8 cellular contexts compared by ENCODE assay signal in genomic region chr3:64684715-64685261, GRCh38. TPM values are rescaled to one million over a fixed set of nuclear protein-coding genes. Genes with fewer than 3 reads are reported as not detected.
DNase-seq lines count a peak whose midpoint lies in the region; ATAC-seq and TF ChIP-seq lines count a peak whose summit lies in the region.

No MANE protein-coding gene starts in this region.

- in situ Hi-C loops in HAP-1 (cut with MboI; ENCODE audit: low sequenced_read_pairs): no loop called here

- peaks cover 15% of the 10 kb centered on the region for H3K4me1 ChIP-seq in HAP-1

- DNase-seq in HAP-1 (ENCODE audit: low spot score in 2 of 2): no peak
- peak; percentile 54 to 74 for DNase-seq in cardiac fibroblast (ENCODE audit: low read depth in 2 of 2)
- peak; percentile 91 for DNase-seq in islet precursor cell
- DNase-seq in skeletal muscle cell (ENCODE audit: low read depth): peak; percentile 34
- no peak for DNase-seq in H4 (ENCODE audit: low spot score)
- DNase-seq in dedifferentiated amniotic fluid mesenchymal stem cell (ENCODE audit: extremely low spot score): no peak

- H3K9me3 ChIP-seq in HAP-1: no peaks in the 10 kb centered on the region

- H3K36me3 ChIP-seq in HAP-1 (replicated peaks): peaks cover 3% of the 10 kb centered on the region; the same call in 1 of the 2 replicates

- no peak for TF ChIP-seq CTCF in cardiac fibroblast (IDR thresholded peaks at IDR 0.05; ENCODE audit: low read depth, low read length)

- H3K27me3 ChIP-seq in HAP-1 (ENCODE audit: low read depth): no peaks in the 10 kb centered on the region

- ATAC-seq in GM21367 (IDR thresholded peaks at IDR 0.05; ENCODE audit: unreplicated experiment) (no peak), GM19455 (IDR thresholded peaks at IDR 0.05; ENCODE audit: unreplicated experiment) (no peak)

- H3K4me3 ChIP-seq in HAP-1: peak overlapping the region; percentile 46
- peak overlapping the region; percentile 68 to 85 for H3K4me3 ChIP-seq in cardiac fibroblast (replicated peaks in 1 of 2; ENCODE audit: low read depth in 2 of 2, low read length in 2 of 2)
- peak overlapping the region; percentile 78 for H3K4me3 ChIP-seq in skeletal muscle cell (ENCODE audit: low read depth, low read length)

RNA-seq across cellular contexts. Expression of gene ADAMTS9, which starts 3.0 kb away (rescaled TPM):
- total RNA-seq in H4 (2014; rRNA removed; shearing (Covaris generic)): 1.8 and 4.4 TPM in 2 replicates

Comparison
In these comparisons a context has a peak if more than half of its experiments do, and no peak if none do; other contexts are left out.
1. DNase-seq: peak in cardiac fibroblast (2 of 2), islet precursor cell (single experiment) and skeletal muscle cell (single experiment); none in HAP-1 (0 of 2), H4 (single experiment) and dedifferentiated amniotic fluid mesenchymal stem cell (single experiment).
2. Peak in every context shown above with its lines, with median percentiles within 50 percentile points of each other: H3K4me3 ChIP-seq.